8 cellular contexts compared by ENCODE assay signal in genomic region chr10:114174462-114175190, GRCh38. TPM values are rescaled to one million over a fixed set of nuclear protein-coding genes. Genes with fewer than 3 reads are reported as not detected.
DNase-seq lines count a peak whose midpoint lies in the region; ATAC-seq and TF ChIP-seq lines count a peak whose summit lies in the region.

No MANE protein-coding gene starts in this region.

- H3K4me1 Mint-ChIP-seq in Caco-2 (ENCODE audit: low read depth, unreplicated experiment) = no peaks in the 10 kb centered on the region
- peaks cover 23% of the 10 kb centered on the region for H3K4me1 Mint-ChIP-seq in type B pancreatic cell (ENCODE audit: unreplicated experiment)

- no peaks in the 10 kb centered on the region for H3K27me3 ChIP-seq in Caco-2 (replicated peaks; ENCODE audit: control insufficient read depth, insufficient read depth, low read length)
- H3K27me3 ChIP-seq in mononuclear cell (ENCODE audit: insufficient read depth, low read length) = no peaks in the 10 kb centered on the region

- no peaks in the 10 kb centered on the region for H3K9me3 Mint-ChIP-seq in Caco-2 (ENCODE audit: unreplicated experiment)
- H3K9me3 Mint-ChIP-seq in type B pancreatic cell = no peaks in the 10 kb centered on the region

- ATAC-seq in GM19395 (IDR thresholded peaks at IDR 0.05; ENCODE audit: unreplicated experiment) (peak; percentile 43), HG03354 (IDR thresholded peaks at IDR 0.05; ENCODE audit: poor library complexity, severe bottlenecking, unreplicated experiment) (peak; percentile 29)

- TSS peak; percentile 71 for BruUV-seq in Caco-2 (replicated peaks; lab: Mats Ljungman, UMichigan)

- TF ChIP-seq CTCF in Caco-2 (IDR thresholded peaks at IDR 0.05; ENCODE audit: insufficient read depth in 1 of 2, low read depth in 1 of 2, low read length in 1 of 2, severe bottlenecking in 1 of 2, unreplicated experiment in 1 of 2) (no peak), type B pancreatic cell (conservative IDR thresholded peaks at IDR 0.05) (no peak)

- H3K4me1 ChIP-seq in Caco-2 = peaks cover 9% of the 10 kb centered on the region; the same call in 1 of the 2 replicates
- peaks cover 14% of the 10 kb centered on the region for H3K4me1 ChIP-seq in mononuclear cell (ENCODE audit: insufficient read depth, low read length)

- H3K9me3 ChIP-seq in Caco-2 (0 out of 2 replicates have a peak, but pooled peaks cover under 1% of the 10 kb centered on the region), mononuclear cell (ENCODE audit: low read depth, low read length) (no peaks in the 10 kb centered on the region)

- POLR2A ChIA-PET in Caco-2 (lab: Charles Lee) = interaction anchor here (0.9 kb wide), 1 partner anchor 131 kb away, joined by 3 read pairs; the partner anchor contains the start of gene ADRB1

- H3K36me3 ChIP-seq in Caco-2 (ENCODE audit: control insufficient read depth, insufficient read depth, low read length) = no peaks in the 10 kb centered on the region

- CTCF ChIA-PET in Caco-2 (lab: Charles Lee) = interaction anchor here (0.6 kb wide), 1 partner anchor 263 kb away, joined by 6 read pairs; no protein-coding TSS in a partner anchor

- DNase-seq in Caco-2 (no peak), SIG-M5 (lab: John Stamatoyannopoulos, UW) (peak; percentile 20), type B pancreatic cell (ENCODE audit: extremely low spot score, unreplicated experiment) (no peak), NCI-H1694 (lab: John Stamatoyannopoulos, UW) (no peak)
- peak; percentile 61 for DNase-seq in effector CD4-positive, alpha-beta T cell

- H3K4me3 Mint-ChIP-seq in Caco-2 (ENCODE audit: unreplicated experiment) = peak overlapping the region; percentile 100
- peak overlapping the region; percentile 99 for H3K4me3 Mint-ChIP-seq in type B pancreatic cell

- H3K27me3 Mint-ChIP-seq in Caco-2 (ENCODE audit: insufficient read depth, unreplicated experiment) (no peaks in the 10 kb centered on the region), type B pancreatic cell (no peaks in the 10 kb centered on the region)

- peak overlapping the region; percentile 100 for H3K27ac Mint-ChIP-seq in Caco-2 (ENCODE audit: unreplicated experiment)
- peak overlapping the region; percentile 99 for H3K27ac Mint-ChIP-seq in type B pancreatic cell

- H3K4me3 ChIP-seq in Caco-2 (ENCODE audit: low read depth, low read length) (peak overlapping the region; percentile 54), mononuclear cell (ENCODE audit: low read length) (peak overlapping the region; percentile 99)

- intact Hi-C loops in Caco-2 (cut with micrococcal nuclease; ENCODE audit: unreplicated experiment) = loop anchor here (1.0 to 2.0 kb wide), 3 partner anchors 8 to 65 kb away; partner anchors contain the start of gene VWA2

- peaks cover 19% of the 10 kb centered on the region for H3K36me3 Mint-ChIP-seq in Caco-2 (ENCODE audit: insufficient read depth, unreplicated experiment)
- no peaks in the 10 kb centered on the region for H3K36me3 Mint-ChIP-seq in type B pancreatic cell

RNA-seq across cellular contexts. Expression of gene CCDC186, which starts 0.6 kb away (rescaled TPM):
- total RNA-seq in Caco-2 (2022) (26.3 and 30.4 TPM in 2 replicates), mononuclear cell (60.4 TPM), type B pancreatic cell (ENCODE audit: low replicate concordance) (21.0 and 36.0 TPM in 2 replicates)

RNA-seq across cellular contexts. Expression of gene TDRD1, which starts 4.5 kb away (rescaled TPM):
- 0.14 TPM in 1 of 2 replicates, not detected in the other for total RNA-seq in Caco-2 (2022)
- 0.10 TPM for total RNA-seq in mononuclear cell
- total RNA-seq in type B pancreatic cell (ENCODE audit: low replicate concordance) = not detected in 2 replicates

Comparison
In these comparisons a context has a peak if more than half of its experiments do, and no peak if none do; other contexts are left out.
1. DNase-seq: peak in SIG-M5 (single experiment) and effector CD4-positive, alpha-beta T cell (single experiment); none in Caco-2 (0 of 2), type B pancreatic cell (single experiment) and NCI-H1694 (single experiment).